Comparison of ENCODE assay signal across 12 cellular contexts in genomic region chr3:133437391-133438093, GRCh38. TPM values are rescaled to one million over a fixed set of nuclear protein-coding genes. Genes with fewer than 3 reads are reported as not detected.
DNase-seq lines count a peak whose midpoint lies in the region; ATAC-seq and TF ChIP-seq lines count a peak whose summit lies in the region.
"Had no signal": no experiment of that assay in that cellular context is flagged by ENCODE, and none has a peak within 500 bp of the region (broad histone marks: within the 10 kb centered on the region; RNA-seq: fewer than 3 reads in every experiment).

No MANE protein-coding gene starts in this region.

- TF ChIP-seq POLR2A in transverse colon (IDR thresholded peaks at IDR 0.05) = no peak

- TF ChIP-seq CTCF in VCaP (conservative IDR thresholded peaks at IDR 0.05) = peak; percentile 38; the same call in 1 of the 2 replicates
- no peak for TF ChIP-seq CTCF in transverse colon (IDR thresholded peaks at IDR 0.05)

- no peaks in the 10 kb centered on the region for H3K36me3 ChIP-seq in CD4-positive, CD25-positive, alpha-beta regulatory T cell (ENCODE audit: control insufficient read depth, insufficient read depth, low read length)
- H3K36me3 ChIP-seq in transverse colon = no peaks in the 10 kb centered on the region
- H3K36me3 ChIP-seq: uterus had no signal

- H3K36me3 Mint-ChIP-seq in CD4-positive, CD25-positive, alpha-beta regulatory T cell = peaks cover 13% of the 10 kb centered on the region

- H3K4me1 ChIP-seq in CD4-positive, CD25-positive, alpha-beta regulatory T cell (ENCODE audit: control insufficient read depth, insufficient read depth, low read length, poor library complexity, severe bottlenecking) = peaks cover 14% of the 10 kb centered on the region
- no peaks in the 10 kb centered on the region for H3K4me1 ChIP-seq in transverse colon
- H3K4me1 ChIP-seq: uterus had no signal

- no peaks in the 10 kb centered on the region for H3K27me3 Mint-ChIP-seq in CD4-positive, CD25-positive, alpha-beta regulatory T cell

- intact Hi-C loops in transverse colon (cut with DNase I; ENCODE audit: low total_unique reads) = no loop called here

- H3K27ac ChIP-seq in CD4-positive, CD25-positive, alpha-beta regulatory T cell (ENCODE audit: insufficient read depth, low read length, poor library complexity, severe bottlenecking) = no peak overlapping the region
- H3K27ac ChIP-seq in VCaP = peak overlapping the region; percentile 75
- H3K27ac ChIP-seq in transverse colon = peak overlapping the region in 2 of 4 donors; percentile 14 to 40
- H3K27ac ChIP-seq: HL-60 had no signal

- peak in 1 of 3 donors; percentile 39 for DNase-seq in CD4-positive, CD25-positive, alpha-beta regulatory T cell
- DNase-seq in kidney tubule cell (ENCODE audit: low spot score) (peak; percentile 35), NCI-H128 (lab: John Stamatoyannopoulos, UW; ENCODE audit: unreplicated experiment) (no peak), transverse colon (no peak)
- no peak for DNase-seq in stimulated activated naive CD4-positive, alpha-beta T cell (lab: John Stamatoyannopoulos, UW)
- DNase-seq: activated CD4-positive, alpha-beta T cell treated with anti-CD3 and anti-CD28 coated beads for 1 hour had no signal

- in situ Hi-C loops in transverse colon (cut with MboI; ENCODE audit: low pct_ligation_motif_present in 1 of 4, low pct_unique_long_range_greater_than_20kb in 1 of 4, low sequenced_read_pairs in 3 of 4) = no loop called here

- TF ChIP-seq RAD21 in Ishikawa (IDR thresholded peaks at IDR 0.05; ENCODE audit: low read depth) = peak; percentile 68

- no peak overlapping the region for H3K4me3 ChIP-seq in CD4-positive, CD25-positive, alpha-beta regulatory T cell (ENCODE audit: low read depth, low read length)
- no peak overlapping the region for H3K4me3 ChIP-seq in transverse colon
- H3K4me3 ChIP-seq: uterus had no signal

- peak overlapping the region in 1 of 4 donors; percentile 0 for H3K4me3 Mint-ChIP-seq in CD4-positive, CD25-positive, alpha-beta regulatory T cell

- ATAC-seq in CD4-positive, CD25-positive, alpha-beta regulatory T cell (ENCODE audit: low read depth in 2 of 2) = peak in 1 of 2 donors; percentile 11
- no peak for ATAC-seq in GM21390 (IDR thresholded peaks at IDR 0.05; ENCODE audit: unreplicated experiment)

- H3K4me1 Mint-ChIP-seq in CD4-positive, CD25-positive, alpha-beta regulatory T cell = peaks cover 18 to 30% (median 22%) of the 10 kb centered on the region in 4 donors

- peaks cover 0 to 7% (median 3%) of the 10 kb centered on the region in 7 donors for H3K9me3 Mint-ChIP-seq in CD4-positive, CD25-positive, alpha-beta regulatory T cell

- no peak for TF ChIP-seq EP300 in Ishikawa (IDR thresholded peaks at IDR 0.05; ENCODE audit: borderline replicate concordance)
- TF ChIP-seq EP300 in transverse colon (IDR thresholded peaks at IDR 0.05; ENCODE audit: low read depth) = no peak

- peak overlapping the region; percentile 3 to 97 (median 85) for H3K27ac Mint-ChIP-seq in CD4-positive, CD25-positive, alpha-beta regulatory T cell

- WGBS in transverse colon (ENCODE audit: low coverage in 1 of 2), 2 donors = 69 to 78% methylated on average over 5 to 10 of the region's 10 CpGs

- H3K9me3 ChIP-seq in CD4-positive, CD25-positive, alpha-beta regulatory T cell (ENCODE audit: control insufficient read depth in 2 of 2, low read length in 2 of 2) = peaks cover 0 to 8% of the 10 kb centered on the region in 2 experiments
- H3K9me3 ChIP-seq in transverse colon = no peaks in the 10 kb centered on the region
- H3K9me3 ChIP-seq: uterus had no signal

- no peaks in the 10 kb centered on the region for H3K27me3 ChIP-seq in CD4-positive, CD25-positive, alpha-beta regulatory T cell (ENCODE audit: control insufficient read depth, insufficient read depth, low read length)
- no peaks in the 10 kb centered on the region for H3K27me3 ChIP-seq in transverse colon
- H3K27me3 ChIP-seq: uterus had no signal

TF ChIP-seq in Ishikawa, 13 proteins besides CTCF, POLR2A, EP300 and RAD21:
- TF ChIP-seq YY1 (IDR thresholded peaks at IDR 0.05; ENCODE audit: low read depth) (peak; percentile 57; the same call in 1 of the 2 replicates), CREB1 (IDR thresholded peaks at IDR 0.05; ENCODE audit: low read depth) (no peak), USF1 (IDR thresholded peaks at IDR 0.05) (no peak), TEAD4 (IDR thresholded peaks at IDR 0.05) (peak; percentile 37; the same call in 1 of the 2 replicates), NFIC (IDR thresholded peaks at IDR 0.05) (peak; percentile 83)

RNA-seq across cellular contexts. Expression of gene BFSP2, which starts 37.7 kb away (rescaled TPM):
- total RNA-seq in CD4-positive, CD25-positive, alpha-beta regulatory T cell = 6.6 TPM
- polyA plus RNA-seq in CD4-positive, CD25-positive, alpha-beta regulatory T cell = 10 to 100 TPM; 19.3 to 41.1 (median 22.3) TPM
- not detected for total RNA-seq in transverse colon
- total RNA-seq: fibroblast of villous mesenchyme, uterus had no signal
